ENCODE assay signal across 1 cellular context in genomic region chr19:33302974-33303790, GRCh38.
A peak's percentile ranks its signal among the peaks of the same experiment; 100 is the strongest.
TF ChIP-seq lines count a peak whose summit lies in the region.

No MANE protein-coding gene starts in this region.

TF ChIP-seq in WTC11, 78 proteins besides CTCF, POLR2A, EP300 and RAD21 (continued from another document):
- TF ChIP-seq, protein P1, sequence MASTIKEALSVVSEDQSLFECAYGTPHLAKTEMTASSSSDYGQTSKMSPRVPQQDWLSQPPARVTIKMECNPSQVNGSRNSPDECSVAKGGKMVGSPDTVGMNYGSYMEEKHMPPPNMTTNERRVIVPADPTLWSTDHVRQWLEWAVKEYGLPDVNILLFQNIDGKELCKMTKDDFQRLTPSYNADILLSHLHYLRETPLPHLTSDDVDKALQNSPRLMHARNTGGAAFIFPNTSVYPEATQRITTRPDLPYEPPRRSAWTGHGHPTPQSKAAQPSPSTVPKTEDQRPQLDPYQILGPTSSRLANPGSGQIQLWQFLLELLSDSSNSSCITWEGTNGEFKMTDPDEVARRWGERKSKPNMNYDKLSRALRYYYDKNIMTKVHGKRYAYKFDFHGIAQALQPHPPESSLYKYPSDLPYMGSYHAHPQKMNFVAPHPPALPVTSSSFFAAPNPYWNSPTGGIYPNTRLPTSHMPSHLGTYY (CRISPR knock-in tag; IDR thresholded peaks at IDR 0.05), result no peak
- TF ChIP-seq, protein P2, sequence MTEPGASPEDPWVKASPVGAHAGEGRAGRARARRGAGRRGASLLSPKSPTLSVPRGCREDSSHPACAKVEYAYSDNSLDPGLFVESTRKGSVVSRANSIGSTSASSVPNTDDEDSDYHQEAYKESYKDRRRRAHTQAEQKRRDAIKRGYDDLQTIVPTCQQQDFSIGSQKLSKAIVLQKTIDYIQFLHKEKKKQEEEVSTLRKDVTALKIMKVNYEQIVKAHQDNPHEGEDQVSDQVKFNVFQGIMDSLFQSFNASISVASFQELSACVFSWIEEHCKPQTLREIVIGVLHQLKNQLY (CRISPR knock-in tag; IDR thresholded peaks at IDR 0.05), result no peak
- peak; percentile 22; the same call in 1 of the 2 replicates for TF ChIP-seq RELA (CRISPR knock-in tag; IDR thresholded peaks at IDR 0.05; ENCODE audit: borderline replicate concordance)
